Comparison of ENCODE assay signal across 11 cellular contexts in the genomic region with DNA sequence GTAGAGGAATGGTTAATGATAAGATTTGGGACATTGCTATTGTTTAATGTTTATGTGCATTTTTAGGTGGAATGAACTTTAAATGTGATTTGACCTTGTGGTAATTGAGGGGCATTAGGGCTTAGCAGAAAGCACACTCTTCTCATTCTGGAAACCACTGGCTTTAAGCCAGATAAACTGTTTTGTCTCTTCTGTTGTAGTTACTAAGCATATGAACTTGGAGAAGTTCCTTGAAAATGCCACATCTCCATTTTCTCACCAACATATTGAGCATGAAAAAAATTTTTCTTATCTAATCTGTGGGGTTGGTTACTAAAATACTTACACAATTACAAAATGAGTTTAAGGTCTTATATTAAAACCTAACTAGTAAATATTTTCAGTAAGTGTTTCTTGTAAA.
DNase-seq lines count a peak whose midpoint lies in the region; ATAC-seq and TF ChIP-seq lines count a peak whose summit lies in the region.
"Had no signal": no experiment of that assay in that cellular context is flagged by ENCODE, and none has a peak within 500 bp of the region (broad histone marks: within the 10 kb centered on the region; RNA-seq: fewer than 3 reads in every experiment).

No MANE protein-coding gene starts in this region.

- no peaks in the 10 kb centered on the region for H3K27me3 ChIP-seq in HAP-1 (ENCODE audit: low read depth)
- H3K27me3 ChIP-seq: BLaER1 had no signal

- H3K4me3 ChIP-seq in AG10803 (ENCODE audit: low read length) (no peak overlapping the region), astrocyte of the spinal cord (ENCODE audit: low read depth, low read length) (no peak overlapping the region), HAP-1 (no peak overlapping the region)
- H3K4me3 ChIP-seq: BLaER1 had no signal

- no peaks in the 10 kb centered on the region; the same call in 1 of the 2 replicates for H3K4me1 ChIP-seq in HAP-1
- H3K4me1 ChIP-seq: BLaER1 had no signal

- H3K36me3 ChIP-seq in HAP-1 (replicated peaks), result no peaks in the 10 kb centered on the region
- H3K36me3 ChIP-seq: BLaER1 had no signal

- in situ Hi-C loops in astrocyte of the spinal cord (cut with HindIII; ENCODE audit: low sequenced_read_pairs) (no loop called here), HAP-1 (cut with MboI; ENCODE audit: low sequenced_read_pairs) (no loop called here)

- no peak for TF ChIP-seq CTCF in AG10803 (conservative IDR thresholded peaks at IDR 0.05; ENCODE audit: low read length)
- TF ChIP-seq CTCF in astrocyte of the spinal cord (IDR thresholded peaks at IDR 0.05; ENCODE audit: low read depth, low read length), result no peak

- ATAC-seq in GM21723 (IDR thresholded peaks at IDR 0.05; ENCODE audit: unreplicated experiment) (no peak), sciatic nerve (no peak)
- ATAC-seq: HepG2 had no signal

- DNase-seq in AG10803 (ENCODE audit: low read depth) (peak; percentile 40), LHCN-M2 (ENCODE audit: low read depth) (peak; percentile 23), astrocyte of the spinal cord (ENCODE audit: low read depth, low spot score) (peak; percentile 14), myocyte (ENCODE audit: low read depth) (peak; percentile 47), sciatic nerve (ENCODE audit: low spot score) (no peak), HAP-1 (ENCODE audit: low spot score in 2 of 2) (no peak)
- DNase-seq: H7, NCI-H1436 had no signal

- intact Hi-C loops in sciatic nerve (cut with DNase I), result no loop called here

- no peaks in the 10 kb centered on the region for H3K9me3 ChIP-seq in HAP-1
- H3K9me3 ChIP-seq: BLaER1 had no signal

Comparison
In these comparisons a context has a peak if more than half of its experiments do, and no peak if none do; other contexts are left out.
1. DNase-seq: peak in AG10803 (single experiment), LHCN-M2 (single experiment), astrocyte of the spinal cord (single experiment) and myocyte (single experiment); none in sciatic nerve (single experiment) and HAP-1 (0 of 2).